ENCODE assay signal across 22 cellular contexts in the genomic region with DNA sequence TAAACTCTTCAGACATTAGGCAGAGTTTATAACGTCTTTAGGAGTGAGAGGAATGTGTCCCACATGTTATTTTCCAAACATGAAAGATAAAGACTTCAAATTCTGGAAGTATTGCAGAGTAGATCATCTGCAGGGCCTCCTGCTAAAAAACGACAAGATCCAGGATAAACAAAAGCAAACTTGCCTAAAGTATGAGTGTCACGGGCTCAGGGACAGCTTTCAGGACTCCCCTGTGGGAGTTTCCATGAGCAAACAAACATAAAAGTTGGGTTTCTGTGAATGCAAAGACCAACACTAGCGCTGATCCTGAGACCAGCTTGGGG.
"Had no signal": no experiment of that assay in that cellular context is flagged by ENCODE, and none has a peak within 500 bp of the region (broad histone marks: within the 10 kb centered on the region; RNA-seq: fewer than 3 reads in every experiment).

No MANE protein-coding gene starts in this region.

- H3K4me2 ChIP-seq: KMS-11 had no signal

- H3K36me3 ChIP-seq: breast epithelium, SJSA1 had no signal

- H3K27me3 ChIP-seq: breast epithelium, SJSA1 had no signal

- H3K27ac ChIP-seq: breast epithelium, KMS-11, SJSA1 had no signal

- DNase-seq: activated CD4-positive, alpha-beta T cell treated with anti-CD3 and anti-CD28 coated beads for 4 hours; activated CD8-positive, alpha-beta memory T cell treated with anti-CD3 and anti-CD28 coated beads, Interleukin-2, amount 50 U/mL, for 48 hours; activated CD8-positive, alpha-beta T cell treated with anti-CD3 and anti-CD28 coated beads, Interleukin-2, amount 10 ng/mL, durations not matched to agents 7 days and 5 days; activated effector memory CD4-positive, alpha-beta T cell treated with Interleukin-2 at 50 U/mL for 16 hours; activated naive CD4-positive, alpha-beta T cell; activated T-cell treated with anti-CD3 and anti-CD28 coated beads, Interleukin-2, amount 50 U/mL, for 1 hour; aorta; caudate nucleus; NCI-H1092; NCI-H1417 treated with DMSO at 0.1 percent for 48 hours; NCI-H1694; NCI-H2029; NCI-H2107; NCI-H2171 treated with DMSO at 0.1 percent for 48 hours; NCI-H226; NCI-H526; NCI-H82 had no signal

- H3K4me3 ChIP-seq: breast epithelium, SJSA1 had no signal

- H3K9ac ChIP-seq: KMS-11 had no signal

- ATAC-seq: activated CD4-positive, CD25-positive, alpha-beta regulatory T cell treated with anti-CD3 and anti-CD28 coated beads, Interleukin-2, amount 50 U/mL, for 24 hours; activated CD8-positive, alpha-beta T cell treated with anti-CD3 and anti-CD28 coated beads, Interleukin-2, amount 10 ng/mL, durations not matched to agents 7 days and 5 days; SK-N-SH treated with all-trans-retinoic acid at 6 μM for 48 hours had no signal

- H3K4me1 ChIP-seq: breast epithelium, SJSA1 had no signal

- H3K9me3 ChIP-seq: breast epithelium, SJSA1 had no signal
